10 cellular contexts compared by ENCODE assay signal in genomic region chr7:106178593-106179134, GRCh38.
A peak's percentile ranks its signal among the peaks of the same experiment; 100 is the strongest.
DNase-seq lines count a peak whose midpoint lies in the region; ATAC-seq and TF ChIP-seq lines count a peak whose summit lies in the region.
"Had no signal": no experiment of that assay in that cellular context is flagged by ENCODE, and none has a peak within 500 bp of the region (broad histone marks: within the 10 kb centered on the region; RNA-seq: fewer than 3 reads in every experiment).

No MANE protein-coding gene starts in this region.

- peaks cover 1 to 3% of the 10 kb centered on the region in 2 donors for H3K4me1 Mint-ChIP-seq in immature natural killer cell

- no peak overlapping the region for H3K27ac Mint-ChIP-seq in immature natural killer cell

- TF ChIP-seq CTCF in choroid plexus epithelial cell (conservative IDR thresholded peaks at IDR 0.05; ENCODE audit: low read depth, low read length) (peak; percentile 65), omental fat pad (IDR thresholded peaks at IDR 0.05) (no peak)

- no peaks in the 10 kb centered on the region for H3K36me3 Mint-ChIP-seq in immature natural killer cell

- no peak overlapping the region for H3K4me3 ChIP-seq in choroid plexus epithelial cell (ENCODE audit: low read depth, low read length)

- H3K27me3 Mint-ChIP-seq in immature natural killer cell (ENCODE audit: low read depth in 3 of 3): peaks cover 0 to 8% (median 1%) of the 10 kb centered on the region in 3 donors

- H3K9me3 Mint-ChIP-seq in immature natural killer cell: no peaks in the 10 kb centered on the region

- DNase-seq in GM04504 (ENCODE audit: low read depth): peak; percentile 27
- DNase-seq in NCI-H2107 (lab: John Stamatoyannopoulos, UW): peak; percentile 52
- peak; percentile 81 for DNase-seq in choroid plexus epithelial cell (ENCODE audit: low read depth)
- DNase-seq in omental fat pad (ENCODE audit: low spot score): no peak
- no peak for DNase-seq in inferior parietal cortex (ENCODE audit: extremely low spot score)
- no peak for DNase-seq in stimulated activated CD8-positive, alpha-beta memory T cell treated with anti-CD3 and anti-CD28 coated beads, Interleukin-4, amount 100 ng/mL, for 48 hours
- DNase-seq in immature natural killer cell: no peak
- DNase-seq: activated CD8-positive, alpha-beta memory T cell treated with anti-CD3 and anti-CD28 coated beads, Interleukin-2, amount 50 U/mL, for 4 hours; nucleus accumbens had no signal

- no peak overlapping the region for H3K4me3 Mint-ChIP-seq in immature natural killer cell

- ATAC-seq in omental fat pad (ENCODE audit: low FRiP score) (peak; percentile 38), HG03457 (IDR thresholded peaks at IDR 0.05; ENCODE audit: unreplicated experiment) (no peak)

Comparison
In these comparisons a context has a peak if more than half of its experiments do, and no peak if none do; other contexts are left out.
1. DNase-seq: peak in GM04504 (single experiment), NCI-H2107 (single experiment) and choroid plexus epithelial cell (single experiment); none in omental fat pad (single experiment), inferior parietal cortex (single experiment), stimulated activated CD8-positive, alpha-beta memory T cell treated with anti-CD3 and anti-CD28 coated beads, Interleukin-4, amount 100 ng/mL, for 48 hours (single experiment) and immature natural killer cell (0 of 3).